9 cellular contexts compared by ENCODE assay signal in the genomic region with DNA sequence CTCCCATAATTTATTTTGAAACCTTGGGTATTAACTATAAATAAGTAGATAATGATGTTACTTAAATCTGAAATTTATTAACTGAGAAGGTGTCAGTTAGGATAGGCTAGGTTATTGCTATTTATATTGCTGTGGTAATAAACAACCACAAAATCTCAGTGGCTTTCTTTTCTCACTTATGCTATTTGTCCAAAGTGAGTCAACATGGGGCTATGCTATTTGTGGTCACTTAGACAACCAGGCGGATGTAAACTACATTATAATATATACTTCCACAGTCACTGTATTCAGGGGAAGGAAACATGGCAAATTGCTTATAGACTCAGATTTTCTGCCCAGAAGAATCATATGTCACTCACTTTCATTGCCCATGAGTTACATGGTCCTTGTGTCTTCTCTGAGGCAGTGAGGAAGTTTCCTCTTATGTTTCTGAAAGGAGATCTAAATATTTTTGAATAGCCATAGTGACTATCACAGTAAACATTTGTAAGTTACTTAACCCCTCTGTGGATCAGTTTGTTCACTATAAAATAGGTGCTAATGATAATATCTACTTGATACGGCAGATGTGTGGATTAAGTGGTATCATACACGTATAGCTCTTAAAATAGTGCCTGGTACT. TPM values are rescaled to one million over a fixed set of nuclear protein-coding genes. Genes with fewer than 3 reads are reported as not detected.
DNase-seq lines count a peak whose midpoint lies in the region; ATAC-seq and TF ChIP-seq lines count a peak whose summit lies in the region.
"Had no signal": no experiment of that assay in that cellular context is flagged by ENCODE, and none has a peak within 500 bp of the region (broad histone marks: within the 10 kb centered on the region; RNA-seq: fewer than 3 reads in every experiment).

No MANE protein-coding gene starts in this region.

- H3K27ac ChIP-seq in Panc1 (ENCODE audit: low read length) (no peak overlapping the region), adrenal gland (no peak overlapping the region)
- H3K27ac ChIP-seq: dorsolateral prefrontal cortex had no signal

- no peaks in the 10 kb centered on the region for H3K27me3 Mint-ChIP-seq in natural killer cell treated with Interleukin-12 subunit alpha and Interleukin-12 subunit beta and Interleukin-15 and Interleukin-18, amount 100 ng/mL, for 72 hours

- peak; percentile 67 for ATAC-seq in GM19023 (IDR thresholded peaks at IDR 0.05; ENCODE audit: unreplicated experiment)
- ATAC-seq in HG02798 (IDR thresholded peaks at IDR 0.05; ENCODE audit: poor library complexity, unreplicated experiment), result peak; percentile 87
- peak; percentile 89 for ATAC-seq in Panc1
- ATAC-seq in natural killer cell treated with Interleukin-12 subunit alpha and Interleukin-12 subunit beta and Interleukin-15 and Interleukin-18, amount 100 ng/mL, for 72 hours, result peak; percentile 56 to 76

- H3K9me3 Mint-ChIP-seq in natural killer cell treated with Interleukin-12 subunit alpha and Interleukin-12 subunit beta and Interleukin-15 and Interleukin-18, amount 100 ng/mL, for 72 hours, result no peaks in the 10 kb centered on the region

- DNase-seq in Panc1 (ENCODE audit: low read depth, low spot score), result no peak
- no peak for DNase-seq in natural killer cell treated with Interleukin-12 subunit alpha and Interleukin-12 subunit beta and Interleukin-15 and Interleukin-18, amount 100 ng/mL, for 72 hours (ENCODE audit: low spot score)
- DNase-seq in central memory CD4-positive, alpha-beta T cell, result no peak
- no peak for DNase-seq in NCI-H2081 (lab: John Stamatoyannopoulos, UW)
- no peak for DNase-seq in DMS114 treated with DMSO at 0.1 percent for 48 hours (lab: John Stamatoyannopoulos, UW; ENCODE audit: unreplicated experiment)
- DNase-seq in adrenal gland, result no peak
- DNase-seq: dorsolateral prefrontal cortex had no signal

- H3K4me1 Mint-ChIP-seq in natural killer cell treated with Interleukin-12 subunit alpha and Interleukin-12 subunit beta and Interleukin-15 and Interleukin-18, amount 100 ng/mL, for 72 hours (ENCODE audit: low read depth in 2 of 2), result peaks cover 21 to 32% of the 10 kb centered on the region in 2 donors

- 84 to 95% (median 88%) methylated on average over 3 of the region's 3 CpGs for WGBS in adrenal gland, 4 donors

- H3K9me3 ChIP-seq in Panc1 (ENCODE audit: control insufficient read depth, insufficient read depth, low read depth, low read length), result no peaks in the 10 kb centered on the region
- no peaks in the 10 kb centered on the region for H3K9me3 ChIP-seq in adrenal gland (replicated peaks in 1 of 3)

- H3K36me3 ChIP-seq in Panc1 (ENCODE audit: control insufficient read depth, insufficient read depth, low read length) (no peaks in the 10 kb centered on the region), adrenal gland (replicated peaks in 1 of 2) (no peaks in the 10 kb centered on the region)

- H3K27ac Mint-ChIP-seq in natural killer cell treated with Interleukin-12 subunit alpha and Interleukin-12 subunit beta and Interleukin-15 and Interleukin-18, amount 100 ng/mL, for 72 hours, result no peak overlapping the region

- no peak overlapping the region for H3K4me3 Mint-ChIP-seq in natural killer cell treated with Interleukin-12 subunit alpha and Interleukin-12 subunit beta and Interleukin-15 and Interleukin-18, amount 100 ng/mL, for 72 hours

- H3K27me3 ChIP-seq in Panc1 (ENCODE audit: control insufficient read depth, insufficient read depth, low read length) (no peaks in the 10 kb centered on the region), adrenal gland (no peaks in the 10 kb centered on the region)
- H3K27me3 ChIP-seq: dorsolateral prefrontal cortex had no signal

- intact Hi-C loops in Panc1 (cut with micrococcal nuclease; ENCODE audit: unreplicated experiment), result no loop called here
- intact Hi-C loops in adrenal gland (cut with DNase I), result no loop called here

- BruUV-seq in Panc1 (replicated peaks; lab: Mats Ljungman, UMichigan), result no TSS peak

- TF ChIP-seq CTCF in Panc1 (IDR thresholded peaks at IDR 0.05) (no peak), adrenal gland (IDR thresholded peaks at IDR 0.05) (no peak)

- POLR2A ChIA-PET in Panc1 (lab: Charles Lee), result interaction anchor here (0.6 kb wide), 1 partner anchor 11 kb away, joined by 3 read pairs; no protein-coding TSS in a partner anchor

- no peak for TF ChIP-seq POLR2A in adrenal gland (IDR thresholded peaks at IDR 0.05)

- CTCF ChIA-PET in Panc1 (lab: Charles Lee), result no interaction called here

- in situ Hi-C loops in Panc1 (cut with HindIII; ENCODE audit: low pct_unique_long_range_greater_than_20kb, low sequenced_read_pairs), result no loop called here

- no peaks in the 10 kb centered on the region for H3K36me3 Mint-ChIP-seq in natural killer cell treated with Interleukin-12 subunit alpha and Interleukin-12 subunit beta and Interleukin-15 and Interleukin-18, amount 100 ng/mL, for 72 hours

- no peak overlapping the region for H3K4me3 ChIP-seq in Panc1 (ENCODE audit: low read depth in 2 of 2, low read length in 2 of 2)
- no peak overlapping the region for H3K4me3 ChIP-seq in adrenal gland
- H3K4me3 ChIP-seq: dorsolateral prefrontal cortex had no signal

- peaks cover 19% of the 10 kb centered on the region; the same call in 1 of the 2 replicates for H3K4me1 ChIP-seq in Panc1 (ENCODE audit: control insufficient read depth, insufficient read depth, low read length)
- peaks cover 7 to 28% of the 10 kb centered on the region in 2 donors for H3K4me1 ChIP-seq in adrenal gland (replicated peaks in 1 of 2)

RNA-seq across cellular contexts. Expression of gene HMG20A, which starts 19.8 kb away (rescaled TPM):
- total RNA-seq in Panc1 (2021; ENCODE audit: unreplicated experiment) (54.0 TPM), adrenal gland (10 to 100 TPM; 25.8 to 57.2 (median 38.9) TPM)
- polyA plus RNA-seq in Panc1 (2012; ENCODE audit: insufficient read length), result 36.4 TPM
- 10 to 100 TPM; 35.0 to 46.5 TPM for total RNA-seq in natural killer cell treated with Interleukin-12 subunit alpha and Interleukin-12 subunit beta and Interleukin-15 and Interleukin-18, amount 100 ng/mL, for 72 hours
- 10 to 100 TPM; 14.0 to 49.4 (median 15.3) TPM for polyA plus RNA-seq in adrenal gland

RNA-seq across cellular contexts. Expression of gene PEAK1, which starts 20.6 kb away (rescaled TPM):
- total RNA-seq in Panc1 (2021; ENCODE audit: unreplicated experiment) (58.7 TPM), adrenal gland (10 to 100 TPM; 21.6 to 68.4 (median 33.0) TPM)
- polyA plus RNA-seq in Panc1 (2012; ENCODE audit: insufficient read length), result 19.9 TPM
- total RNA-seq in natural killer cell treated with Interleukin-12 subunit alpha and Interleukin-12 subunit beta and Interleukin-15 and Interleukin-18, amount 100 ng/mL, for 72 hours, result 10 to 100 TPM; 38.0 to 41.4 TPM
- polyA plus RNA-seq in adrenal gland, result 10 to 100 TPM in 2 of 3 donors, 1 to 10 TPM in 1; 3.1 to 13.0 (median 10.6) TPM
